In the genomic region with DNA sequence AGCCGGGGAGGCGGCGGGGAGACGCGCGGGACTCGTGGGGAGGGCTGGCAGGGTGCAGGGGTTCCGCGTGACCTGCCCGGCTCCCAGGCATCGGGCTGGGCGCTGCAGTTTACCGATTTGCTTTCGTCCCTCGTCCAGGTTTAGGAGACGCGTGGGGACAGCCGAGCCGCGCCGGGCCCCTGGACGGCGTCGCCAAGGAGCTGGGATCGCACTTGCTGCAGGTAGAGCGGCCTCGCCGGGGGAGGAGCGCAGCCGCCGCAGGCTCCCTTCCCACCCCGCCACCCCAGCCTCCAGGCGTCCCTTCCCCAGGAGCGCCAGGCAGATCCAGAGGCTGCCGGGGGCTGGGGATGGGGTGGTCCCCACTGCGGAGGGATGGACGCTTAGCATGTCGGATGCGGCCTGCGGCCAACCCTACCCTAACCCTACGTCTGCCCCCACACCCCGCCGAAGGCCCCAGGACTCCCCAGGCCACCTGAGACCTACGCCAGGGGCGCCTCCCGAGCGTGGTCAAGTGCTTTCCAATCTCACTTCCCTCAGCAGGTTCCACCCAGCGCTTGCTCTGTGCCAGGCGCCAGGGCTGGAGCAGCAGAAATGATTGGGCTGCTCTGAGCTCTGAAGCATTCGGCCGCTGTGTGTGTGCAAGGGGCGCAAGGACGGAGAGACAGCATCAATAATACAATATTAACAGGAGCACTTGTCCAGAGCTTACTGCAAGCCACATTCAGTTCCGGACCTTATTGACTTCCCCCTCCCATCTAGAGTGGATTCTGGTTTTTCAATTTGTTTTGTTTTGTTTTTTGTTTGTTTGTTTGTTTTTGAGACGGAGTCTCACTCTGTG, we compare ENCODE assay signal across 14 cellular contexts. TPM values are rescaled to one million over a fixed set of nuclear protein-coding genes. Genes with fewer than 3 reads are reported as not detected.
A peak's percentile ranks its signal among the peaks of the same experiment; 100 is the strongest.
DNase-seq lines count a peak whose midpoint lies in the region; ATAC-seq, FAIRE-seq and TF ChIP-seq lines count a peak whose summit lies in the region.
"Had no signal": no experiment of that assay in that cellular context is flagged by ENCODE, and none has a peak within 500 bp of the region (broad histone marks: within the 10 kb centered on the region; RNA-seq: fewer than 3 reads in every experiment).

No MANE protein-coding gene starts in this region.

- H3K4me1 Mint-ChIP-seq in osteocyte (ENCODE audit: unreplicated experiment), result peaks cover 33% of the 10 kb centered on the region
- H3K4me1 Mint-ChIP-seq in CD14-positive monocyte, result peaks cover 4% of the 10 kb centered on the region

- TF ChIP-seq CTCF in esophagus muscularis mucosa (IDR thresholded peaks at IDR 0.05), result no peak
- TF ChIP-seq CTCF in osteocyte (IDR thresholded peaks at IDR 0.05), result no peak
- no peak for TF ChIP-seq CTCF in kidney (IDR thresholded peaks at IDR 0.05; ENCODE audit: borderline replicate concordance, extremely low read depth, insufficient read depth)
- TF ChIP-seq CTCF in CD14-positive monocyte (IDR thresholded peaks at IDR 0.05), result no peak
- no peak for TF ChIP-seq CTCF in adrenal gland (IDR thresholded peaks at IDR 0.05)

- no peak for ATAC-seq in left ventricle myocardium superior

- intact Hi-C loops in esophagus muscularis mucosa (cut with DNase I) (no loop called here), kidney (cut with DNase I) (no loop called here), CD14-positive monocyte (cut with micrococcal nuclease) (no loop called here), adrenal gland (cut with DNase I) (no loop called here), left ventricle myocardium superior (cut with micrococcal nuclease) (no loop called here)

- H3K9me3 ChIP-seq in HUES6 (ENCODE audit: control insufficient read depth, insufficient read depth, low read depth, low read length) (no peaks in the 10 kb centered on the region), esophagus muscularis mucosa (no peaks in the 10 kb centered on the region), kidney (ENCODE audit: control insufficient read depth in 1 of 2, low read length in 2 of 2) (no peaks in the 10 kb centered on the region), adrenal gland (replicated peaks in 1 of 3) (no peaks in the 10 kb centered on the region)
- H3K9me3 ChIP-seq: heart right ventricle had no signal

- FAIRE-seq in kidney (lab: Jason Lieb, UNC), result no peak

- H3K9ac ChIP-seq in HUES6 (ENCODE audit: low read length) (no peak overlapping the region), kidney (ENCODE audit: low read length in 2 of 2) (no peak overlapping the region)

- peak; percentile 27 for DNase-seq in COLO668 (lab: John Stamatoyannopoulos, UW; ENCODE audit: unreplicated experiment)
- DNase-seq in esophagus muscularis mucosa (ENCODE audit: extremely low spot score), result no peak
- DNase-seq in osteocyte (ENCODE audit: extremely low spot score, unreplicated experiment), result peak; percentile 79
- no peak for DNase-seq in kidney
- no peak for DNase-seq in CD14-positive monocyte (ENCODE audit: low spot score)
- DNase-seq in adrenal gland, result no peak
- no peak for DNase-seq in left ventricle myocardium superior
- DNase-seq: activated T-cell treated with anti-CD3 and anti-CD28 coated beads, Interleukin-2, amount 50 U/mL, for 4 hours; DMS 273 treated with DMSO at 0.1 percent for 48 hours; heart right ventricle; NK-92 treated with Interleukin-12 subunit alpha and Interleukin-12 subunit beta, amount 100 ng/mL, for 24 hours; T-helper 2 cell had no signal

- no peak overlapping the region for H3K27ac Mint-ChIP-seq in osteocyte (ENCODE audit: unreplicated experiment)
- no peak overlapping the region for H3K27ac Mint-ChIP-seq in CD14-positive monocyte

- peak overlapping the region; percentile 18 for H3K4me3 Mint-ChIP-seq in osteocyte (ENCODE audit: unreplicated experiment)
- peak overlapping the region in 1 of 2 donors; percentile 78 for H3K4me3 Mint-ChIP-seq in CD14-positive monocyte
- H3K4me3 Mint-ChIP-seq: activated T-cell treated with anti-CD3 and anti-CD28 coated beads, Interleukin-2, amount 50 U/mL, for 4 hours had no signal

- TF ChIP-seq EP300 in esophagus muscularis mucosa (IDR thresholded peaks at IDR 0.05), result no peak

- no peaks in the 10 kb centered on the region for H3K36me3 ChIP-seq in HUES6 (ENCODE audit: control insufficient read depth, insufficient read depth, low read length)
- H3K36me3 ChIP-seq in esophagus muscularis mucosa, result no peaks in the 10 kb centered on the region
- no peaks in the 10 kb centered on the region for H3K36me3 ChIP-seq in kidney (ENCODE audit: control insufficient read depth in 1 of 2, insufficient read depth in 2 of 2, low read length in 2 of 2)
- no peaks in the 10 kb centered on the region for H3K36me3 ChIP-seq in adrenal gland (replicated peaks in 1 of 2)
- H3K36me3 ChIP-seq: heart right ventricle had no signal

- H3K27ac ChIP-seq in HUES6 (ENCODE audit: low read depth, low read length), result no peak overlapping the region
- H3K27ac ChIP-seq in esophagus muscularis mucosa (replicated peaks in 1 of 4), result no peak overlapping the region
- no peak overlapping the region for H3K27ac ChIP-seq in kidney (ENCODE audit: low read depth in 2 of 2, low read length in 2 of 2)
- H3K27ac ChIP-seq in adrenal gland, result no peak overlapping the region
- H3K27ac ChIP-seq: heart right ventricle had no signal

- peak overlapping the region; percentile 44 for H3K4me3 ChIP-seq in HUES6 (ENCODE audit: low read depth, low read length)
- peak overlapping the region; percentile 24 to 43 (median 34) for H3K4me3 ChIP-seq in esophagus muscularis mucosa
- H3K4me3 ChIP-seq in kidney (ENCODE audit: low read length in 2 of 2), result peak overlapping the region in 1 of 2 donors; percentile 29
- H3K4me3 ChIP-seq in adrenal gland, result peak overlapping the region in 1 of 4 donors; percentile 38

- TF ChIP-seq POLR2A in esophagus muscularis mucosa (IDR thresholded peaks at IDR 0.05; ENCODE audit: low read depth), result no peak
- TF ChIP-seq POLR2A in adrenal gland (IDR thresholded peaks at IDR 0.05), result no peak

- H3K36me3 Mint-ChIP-seq in osteocyte (ENCODE audit: unreplicated experiment), result peaks cover 9% of the 10 kb centered on the region
- H3K36me3 Mint-ChIP-seq in CD14-positive monocyte, result peaks cover 0 to 1% of the 10 kb centered on the region in 2 donors

- H3K27me3 Mint-ChIP-seq in osteocyte (ENCODE audit: unreplicated experiment) (peaks cover 84% of the 10 kb centered on the region), CD14-positive monocyte (ENCODE audit: low read depth in 3 of 3) (peaks cover 89 to 99% (median 93%) of the 10 kb centered on the region in 3 donors)

- no peaks in the 10 kb centered on the region for H3K9me3 Mint-ChIP-seq in osteocyte (ENCODE audit: unreplicated experiment)
- peaks cover 0 to 19% (median 6%) of the 10 kb centered on the region in 7 donors for H3K9me3 Mint-ChIP-seq in CD14-positive monocyte
- H3K9me3 Mint-ChIP-seq: activated T-cell treated with anti-CD3 and anti-CD28 coated beads, Interleukin-2, amount 50 U/mL, for 4 hours had no signal

- WGBS in esophagus muscularis mucosa, result 3% methylated on average over 37 of the region's 55 CpGs
- 5 to 17% (median 6%) methylated on average over 5 to 55 of the region's 55 CpGs for WGBS in adrenal gland, 4 donors

- peaks cover 100% of the 10 kb centered on the region for H3K27me3 ChIP-seq in HUES6 (ENCODE audit: control insufficient read depth, insufficient read depth, low read length)
- H3K27me3 ChIP-seq in esophagus muscularis mucosa, result peaks cover 0 to 100% (median 74%) of the 10 kb centered on the region in 4 donors
- H3K27me3 ChIP-seq in adrenal gland, result peaks cover 89% of the 10 kb centered on the region

- H3K4me1 ChIP-seq in HUES6 (ENCODE audit: control insufficient read depth, insufficient read depth, low read length) (peaks cover 54% of the 10 kb centered on the region), esophagus muscularis mucosa (peaks cover 35 to 66% (median 63%) of the 10 kb centered on the region in 4 donors), kidney (ENCODE audit: control insufficient read depth in 1 of 2, insufficient read depth in 1 of 2, low read depth in 1 of 2, low read length in 2 of 2) (peaks cover 0 to 5% of the 10 kb centered on the region in 2 donors), adrenal gland (replicated peaks in 1 of 2) (peaks cover 3 to 23% of the 10 kb centered on the region in 2 donors)

RNA-seq across cellular contexts. Expression of a gene that starts 10.3 kb away (rescaled TPM):
- total RNA-seq in esophagus muscularis mucosa, result under 1 TPM in 1 of 4 donors, not detected in 3; 0.42 TPM
- total RNA-seq in osteocyte, result 0.86 and 1.5 TPM in 2 replicates
- total RNA-seq in kidney, result 71.3 TPM
- polyA plus RNA-seq in kidney (ENCODE audit: insufficient read depth, low read depth, low replicate concordance), result 6.5 TPM
- not detected for polyA plus RNA-seq in CD14-positive monocyte
- total RNA-seq in adrenal gland, result under 1 TPM in 4 of 8 donors, not detected in 4; 0.08 to 0.55 (median 0.33) TPM
- under 1 TPM; 0.03 to 0.15 (median 0.08) TPM for polyA plus RNA-seq in adrenal gland
- total RNA-seq in left ventricle myocardium superior, result not detected
- total RNA-seq: cerebellum had no signal

Comparison
In these comparisons a context has a peak if more than half of its experiments do, and no peak if none do; other contexts are left out.
1. DNase-seq: peak in COLO668 (single experiment) and osteocyte (single experiment); none in esophagus muscularis mucosa (single experiment), kidney (single experiment), CD14-positive monocyte (single experiment), adrenal gland (0 of 7) and left ventricle myocardium superior (single experiment).
2. RNA of a gene that starts 10.3 kb away (total RNA-seq): 71.3 TPM in kidney (single experiment); 0.86 to 1.5 TPM in osteocyte, 0.08 to 0.55 TPM in adrenal gland, 0.42 TPM in esophagus muscularis mucosa and not detected in left ventricle myocardium superior (single experiment); every median in the first group is over 10 times any median in the second.